In genomic region chr12:56282581-56282980, GRCh38 we compare ENCODE assay signal across 20 cellular contexts.
"Had no signal": no experiment of that assay in that cellular context is flagged by ENCODE, and none has a peak within 500 bp of the region (broad histone marks: within the 10 kb centered on the region; RNA-seq: fewer than 3 reads in every experiment).

No MANE protein-coding gene starts in this region.

- H3K27me3 Mint-ChIP-seq: naive thymus-derived CD4-positive, alpha-beta T cell had no signal

- FAIRE-seq: endothelial cell of umbilical vein, kidney, small intestine had no signal

- H3K4me1 ChIP-seq: prostate gland had no signal

- H3K9me3 ChIP-seq: esophagus muscularis mucosa, gastroesophageal sphincter, heart left ventricle, left ventricle myocardium inferior, prostate gland, upper lobe of right lung had no signal

- DNase-seq: activated CD4-positive, alpha-beta T cell treated with anti-CD3 and anti-CD28 coated beads for 48 hours; activated CD8-positive, alpha-beta memory T cell treated with anti-CD3 and anti-CD28 coated beads, Interleukin-2, amount 50 U/mL, for 4 hours; activated gamma-delta T cell treated with Interleukin-2 at 50 U/mL for 16 hours; aorta; cortex of kidney; heart left ventricle; kidney; left ventricle myocardium inferior; naive thymus-derived CD4-positive, alpha-beta T cell; right cardiac atrium; small intestine; stimulated activated CD4-positive, alpha-beta T cell treated with anti-CD3 and anti-CD28 coated beads, Interleukin-15, amount 100 ng/mL, for 24 hours; stimulated activated CD4-positive, alpha-beta T cell treated with anti-CD3 and anti-CD28 coated beads, Interleukin-4, amount 100 ng/mL, for 1 hour; T-helper 2 cell had no signal

- ATAC-seq: gastroesophageal sphincter; heart left ventricle; naive thymus-derived CD4-positive, alpha-beta T cell; right cardiac atrium; upper lobe of right lung had no signal

- H3K27ac ChIP-seq: esophagus muscularis mucosa, gastroesophageal sphincter, heart left ventricle, left ventricle myocardium inferior, prostate gland, upper lobe of right lung, VCaP had no signal

- H3K27me3 ChIP-seq: esophagus muscularis mucosa, gastroesophageal sphincter, heart left ventricle, upper lobe of right lung had no signal

- H3K4me3 ChIP-seq: esophagus muscularis mucosa, gastroesophageal sphincter, heart left ventricle, left ventricle myocardium inferior, prostate gland, upper lobe of right lung had no signal

- H3K9me3 Mint-ChIP-seq: naive thymus-derived CD4-positive, alpha-beta T cell had no signal

- H3K4me3 Mint-ChIP-seq: naive thymus-derived CD4-positive, alpha-beta T cell had no signal
